ENCODE assay signal across 1 cellular context in genomic region chr3:66885326-66886000, GRCh38.
TF ChIP-seq lines count a peak whose summit lies in the region.

No MANE protein-coding gene starts in this region.

TF ChIP-seq in K562, 482 proteins besides CTCF, POLR2A, EP300 and RAD21 (continued from another document and continues in another):
- TF ChIP-seq ZNF282 (CRISPR knock-in tag; IDR thresholded peaks at IDR 0.05): no peak
- TF ChIP-seq CAMTA2 (CRISPR knock-in tag; conservative IDR thresholded peaks at IDR 0.05): no peak
- TF ChIP-seq U2AF2 (optimal IDR thresholded peaks at IDR 0.05; ENCODE audit: low read depth, low read length): no peak
- TF ChIP-seq, protein P1, sequence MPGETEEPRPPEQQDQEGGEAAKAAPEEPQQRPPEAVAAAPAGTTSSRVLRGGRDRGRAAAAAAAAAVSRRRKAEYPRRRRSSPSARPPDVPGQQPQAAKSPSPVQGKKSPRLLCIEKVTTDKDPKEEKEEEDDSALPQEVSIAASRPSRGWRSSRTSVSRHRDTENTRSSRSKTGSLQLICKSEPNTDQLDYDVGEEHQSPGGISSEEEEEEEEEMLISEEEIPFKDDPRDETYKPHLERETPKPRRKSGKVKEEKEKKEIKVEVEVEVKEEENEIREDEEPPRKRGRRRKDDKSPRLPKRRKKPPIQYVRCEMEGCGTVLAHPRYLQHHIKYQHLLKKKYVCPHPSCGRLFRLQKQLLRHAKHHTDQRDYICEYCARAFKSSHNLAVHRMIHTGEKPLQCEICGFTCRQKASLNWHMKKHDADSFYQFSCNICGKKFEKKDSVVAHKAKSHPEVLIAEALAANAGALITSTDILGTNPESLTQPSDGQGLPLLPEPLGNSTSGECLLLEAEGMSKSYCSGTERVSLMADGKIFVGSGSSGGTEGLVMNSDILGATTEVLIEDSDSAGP (CRISPR knock-in tag; IDR thresholded peaks at IDR 0.05): no peak
- TF ChIP-seq EZH2 (IDR thresholded peaks at IDR 0.05; ENCODE audit: borderline replicate concordance, low read depth, low read length): no peak
- TF ChIP-seq, protein P2, sequence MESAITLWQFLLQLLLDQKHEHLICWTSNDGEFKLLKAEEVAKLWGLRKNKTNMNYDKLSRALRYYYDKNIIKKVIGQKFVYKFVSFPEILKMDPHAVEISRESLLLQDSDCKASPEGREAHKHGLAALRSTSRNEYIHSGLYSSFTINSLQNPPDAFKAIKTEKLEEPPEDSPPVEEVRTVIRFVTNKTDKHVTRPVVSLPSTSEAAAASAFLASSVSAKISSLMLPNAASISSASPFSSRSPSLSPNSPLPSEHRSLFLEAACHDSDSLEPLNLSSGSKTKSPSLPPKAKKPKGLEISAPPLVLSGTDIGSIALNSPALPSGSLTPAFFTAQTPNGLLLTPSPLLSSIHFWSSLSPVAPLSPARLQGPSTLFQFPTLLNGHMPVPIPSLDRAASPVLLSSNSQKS (CRISPR knock-in tag; IDR thresholded peaks at IDR 0.05): no peak
- no peak for TF ChIP-seq TFE3 (CRISPR knock-in tag; IDR thresholded peaks at IDR 0.05)
- peak; percentile 26; the same call in 1 of the 2 replicates for TF ChIP-seq ZNF584 (CRISPR knock-in tag; IDR thresholded peaks at IDR 0.05; ENCODE audit: low read depth)
- no peak for TF ChIP-seq IRF1 (CRISPR knock-in tag; IDR thresholded peaks at IDR 0.05; ENCODE audit: borderline replicate concordance)
- no peak for TF ChIP-seq XRCC3 (IDR thresholded peaks at IDR 0.05)
- TF ChIP-seq SAFB2 (IDR thresholded peaks at IDR 0.05; ENCODE audit: borderline replicate concordance, low read depth, low read length, severe bottlenecking): no peak
- no peak for TF ChIP-seq PURB (CRISPR knock-in tag; IDR thresholded peaks at IDR 0.05; ENCODE audit: low read depth)
- TF ChIP-seq, protein P3, sequence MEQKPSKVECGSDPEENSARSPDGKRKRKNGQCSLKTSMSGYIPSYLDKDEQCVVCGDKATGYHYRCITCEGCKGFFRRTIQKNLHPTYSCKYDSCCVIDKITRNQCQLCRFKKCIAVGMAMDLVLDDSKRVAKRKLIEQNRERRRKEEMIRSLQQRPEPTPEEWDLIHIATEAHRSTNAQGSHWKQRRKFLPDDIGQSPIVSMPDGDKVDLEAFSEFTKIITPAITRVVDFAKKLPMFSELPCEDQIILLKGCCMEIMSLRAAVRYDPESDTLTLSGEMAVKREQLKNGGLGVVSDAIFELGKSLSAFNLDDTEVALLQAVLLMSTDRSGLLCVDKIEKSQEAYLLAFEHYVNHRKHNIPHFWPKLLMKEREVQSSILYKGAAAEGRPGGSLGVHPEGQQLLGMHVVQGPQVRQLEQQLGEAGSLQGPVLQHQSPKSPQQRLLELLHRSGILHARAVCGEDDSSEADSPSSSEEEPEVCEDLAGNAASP (IDR thresholded peaks at IDR 0.05): no peak
- no peak for TF ChIP-seq DDX20 (tag; IDR thresholded peaks at IDR 0.05; ENCODE audit: low read depth)
- 0 out of 2 replicates have a peak, but pooled peaks have one; percentile 15 for TF ChIP-seq L3MBTL2 (IDR thresholded peaks at IDR 0.05)
- no peak for TF ChIP-seq CBFB (CRISPR knock-in tag; IDR thresholded peaks at IDR 0.05)
- peak; percentile 69; the same call in 1 of the 2 replicates for TF ChIP-seq ESRRA (IDR thresholded peaks at IDR 0.05; ENCODE audit: borderline replicate concordance, low read depth)
- TF ChIP-seq MYC (IDR thresholded peaks at IDR 0.05; ENCODE audit: low read depth, low read length): 0 out of 2 replicates have a peak, but pooled peaks have one; percentile 18
- no peak for TF ChIP-seq MYC (CRISPR knock-in tag; IDR thresholded peaks at IDR 0.05; ENCODE audit: borderline replicate concordance, low read depth)
- TF ChIP-seq CEBPG (CRISPR knock-in tag; IDR thresholded peaks at IDR 0.05): peak; percentile 45; the same call in 1 of the 2 replicates
- peak; percentile 62 to 96 for TF ChIP-seq CEBPG (tag; conservative IDR thresholded peaks at IDR 0.05 in 1 of 2, IDR thresholded peaks at IDR 0.05 in 1 of 2)
- TF ChIP-seq POLR2H (tag; IDR thresholded peaks at IDR 0.05; ENCODE audit: low read depth): peak; percentile 76
- no peak for TF ChIP-seq PTBP1 (IDR thresholded peaks at IDR 0.05; ENCODE audit: low read depth, low read length)
- TF ChIP-seq SMARCA4 (IDR thresholded peaks at IDR 0.05): no peak
- TF ChIP-seq EWSR1 (IDR thresholded peaks at IDR 0.05; ENCODE audit: borderline replicate concordance, low read depth, partially characterized antibody): no peak
- TF ChIP-seq ELK1 (CRISPR knock-in tag; IDR thresholded peaks at IDR 0.05): no peak
- no peak for TF ChIP-seq NFIC (IDR thresholded peaks at IDR 0.05)
- TF ChIP-seq ZNF146 (CRISPR knock-in tag; IDR thresholded peaks at IDR 0.05; ENCODE audit: unreplicated experiment): no peak
- TF ChIP-seq HNRNPL (IDR thresholded peaks at IDR 0.05; ENCODE audit: low read depth, low read length): no peak
- peak; percentile 8; the same call in 1 of the 2 replicates for TF ChIP-seq TEAD4 (IDR thresholded peaks at IDR 0.05; ENCODE audit: low read length)
- no peak for TF ChIP-seq TEAD4 (CRISPR knock-in tag; IDR thresholded peaks at IDR 0.05; ENCODE audit: borderline replicate concordance)
- no peak for TF ChIP-seq CREB1 (IDR thresholded peaks at IDR 0.05)
- no peak for TF ChIP-seq CREB1 (CRISPR knock-in tag; IDR thresholded peaks at IDR 0.05)
- TF ChIP-seq ZNF699 (CRISPR knock-in tag; IDR thresholded peaks at IDR 0.05; ENCODE audit: insufficient replicate concordance): no peak
- TF ChIP-seq, protein P4, sequence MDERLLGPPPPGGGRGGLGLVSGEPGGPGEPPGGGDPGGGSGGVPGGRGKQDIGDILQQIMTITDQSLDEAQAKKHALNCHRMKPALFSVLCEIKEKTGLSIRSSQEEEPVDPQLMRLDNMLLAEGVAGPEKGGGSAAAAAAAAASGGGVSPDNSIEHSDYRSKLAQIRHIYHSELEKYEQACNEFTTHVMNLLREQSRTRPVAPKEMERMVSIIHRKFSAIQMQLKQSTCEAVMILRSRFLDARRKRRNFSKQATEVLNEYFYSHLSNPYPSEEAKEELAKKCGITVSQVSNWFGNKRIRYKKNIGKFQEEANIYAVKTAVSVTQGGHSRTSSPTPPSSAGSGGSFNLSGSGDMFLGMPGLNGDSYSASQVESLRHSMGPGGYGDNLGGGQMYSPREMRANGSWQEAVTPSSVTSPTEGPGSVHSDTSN (CRISPR knock-in tag; IDR thresholded peaks at IDR 0.05; ENCODE audit: low read depth): no peak
- TF ChIP-seq, protein P4 (tag; conservative IDR thresholded peaks at IDR 0.05; ENCODE audit: low read depth): peak; percentile 52; the same call in 1 of the 2 replicates
- no peak for TF ChIP-seq MAFF (IDR thresholded peaks at IDR 0.05; ENCODE audit: low read length)
- no peak for TF ChIP-seq DEAF1 (CRISPR knock-in tag; IDR thresholded peaks at IDR 0.05)
- peak; percentile 30; the same call in 1 of the 2 replicates for TF ChIP-seq ZNF197 (CRISPR knock-in tag; IDR thresholded peaks at IDR 0.05; ENCODE audit: low read depth)
- no peak for TF ChIP-seq RFX5 (IDR thresholded peaks at IDR 0.05; ENCODE audit: low read depth, low read length)
- TF ChIP-seq TBL1XR1 (IDR thresholded peaks at IDR 0.05; ENCODE audit: low read length in 2 of 2): no peak
- TF ChIP-seq BHLHE40 (IDR thresholded peaks at IDR 0.05; ENCODE audit: low read length): no peak
- TF ChIP-seq KLF6 (CRISPR knock-in tag; IDR thresholded peaks at IDR 0.05; ENCODE audit: borderline replicate concordance): no peak
- no peak for TF ChIP-seq SUPT5H (IDR thresholded peaks at IDR 0.05)
- no peak for TF ChIP-seq ATF6 (CRISPR knock-in tag; IDR thresholded peaks at IDR 0.05)
- peak; percentile 50; the same call in 1 of the 2 replicates for TF ChIP-seq SOX6 (IDR thresholded peaks at IDR 0.05)
- TF ChIP-seq ZNF830 (CRISPR knock-in tag; IDR thresholded peaks at IDR 0.05): no peak
- no peak for TF ChIP-seq RAD51 (IDR thresholded peaks at IDR 0.05; ENCODE audit: borderline replicate concordance, low read depth)
- no peak for TF ChIP-seq MECOM (CRISPR knock-in tag; IDR thresholded peaks at IDR 0.05)
- no peak for TF ChIP-seq FUS (optimal IDR thresholded peaks at IDR 0.05; ENCODE audit: low read depth, low read length)
